26 cellular contexts compared by ENCODE assay signal in the genomic region with DNA sequence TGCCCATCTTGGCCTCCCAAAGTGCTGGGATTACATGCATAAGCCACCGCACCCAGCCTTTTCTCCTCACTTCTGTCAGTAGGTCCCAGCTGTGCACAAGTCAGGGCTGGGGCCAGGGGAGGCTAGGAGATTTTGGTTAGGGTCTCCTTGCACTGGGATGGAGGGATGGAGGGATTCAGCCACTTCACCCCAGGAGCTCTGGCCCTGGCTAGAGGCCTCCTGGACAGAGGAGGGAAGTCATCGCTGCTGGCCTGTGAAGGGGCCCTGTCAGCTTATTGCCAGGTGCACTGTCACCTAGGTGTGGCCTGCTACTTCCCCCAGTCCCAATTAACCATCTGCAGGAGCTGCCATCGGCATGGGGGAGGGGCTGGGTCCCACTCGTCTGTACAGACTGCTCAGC. TPM values are rescaled to one million over a fixed set of nuclear protein-coding genes. Genes with fewer than 3 reads are reported as not detected.
A peak's percentile ranks its signal among the peaks of the same experiment; 100 is the strongest.
DNase-seq lines count a peak whose midpoint lies in the region; ATAC-seq and TF ChIP-seq lines count a peak whose summit lies in the region.
"Had no signal": no experiment of that assay in that cellular context is flagged by ENCODE, and none has a peak within 500 bp of the region (broad histone marks: within the 10 kb centered on the region; RNA-seq: fewer than 3 reads in every experiment).

No MANE protein-coding gene starts in this region.

- no peaks in the 10 kb centered on the region for H3K27me3 Mint-ChIP-seq in activated CD4-positive, alpha-beta T cell treated with anti-CD3 and anti-CD28 coated beads, Interleukin-2, amount 10 ng/mL, durations not matched to agents 7 days and 5 days

- H3K36me3 Mint-ChIP-seq in activated CD4-positive, alpha-beta T cell treated with anti-CD3 and anti-CD28 coated beads, Interleukin-2, amount 10 ng/mL, durations not matched to agents 7 days and 5 days (ENCODE audit: low read depth) = no peaks in the 10 kb centered on the region

- H3K9me3 Mint-ChIP-seq in activated CD4-positive, alpha-beta T cell treated with anti-CD3 and anti-CD28 coated beads, Interleukin-2, amount 10 ng/mL, durations not matched to agents 7 days and 5 days = no peaks in the 10 kb centered on the region
- H3K9me3 Mint-ChIP-seq: CD4-positive, alpha-beta T cell; GM23338 had no signal

- POLR2A ChIA-PET in activated CD4-positive, alpha-beta T cell treated with anti-CD3 and anti-CD28 coated beads, Interleukin-2, amount 10 ng/mL, durations not matched to agents 7 days and 5 days (lab: Charles Lee) = no interaction called here

- CTCF ChIA-PET in activated CD4-positive, alpha-beta T cell treated with anti-CD3 and anti-CD28 coated beads, Interleukin-2, amount 10 ng/mL, durations not matched to agents 7 days and 5 days (lab: Charles Lee) = no interaction called here

- peaks cover 16% of the 10 kb centered on the region for H3K27me3 ChIP-seq in upper lobe of right lung
- H3K27me3 ChIP-seq: BLaER1 had no signal

- no peaks in the 10 kb centered on the region for H3K4me1 Mint-ChIP-seq in activated CD4-positive, alpha-beta T cell treated with anti-CD3 and anti-CD28 coated beads, Interleukin-2, amount 10 ng/mL, durations not matched to agents 7 days and 5 days

- DNase-seq in NCI-H1105 treated with DMSO at 0.1 percent for 48 hours (lab: John Stamatoyannopoulos, UW) = peak; percentile 21
- no peak for DNase-seq in NCI-H1105 (lab: John Stamatoyannopoulos, UW)
- peak; percentile 37 for DNase-seq in activated CD8-positive, alpha-beta memory T cell treated with anti-CD3 and anti-CD28 coated beads for 24 hours
- no peak for DNase-seq in activated CD8-positive, alpha-beta memory T cell treated with anti-CD3 and anti-CD28 coated beads, Interleukin-2, amount 50 U/mL, for 4 hours
- peak; percentile 79 for DNase-seq in mesenteric fat pad (ENCODE audit: low spot score)
- DNase-seq in upper lobe of right lung = peak; percentile 40
- no peak for DNase-seq in activated CD4-positive, alpha-beta T cell treated with anti-CD3 and anti-CD28 coated beads, Interleukin-2, amount 10 ng/mL, durations not matched to agents 7 days and 5 days
- DNase-seq: ACHN, COR-L47, DMS 273 treated with DMSO at 0.1 percent for 48 hours, DMS79 treated with DMSO at 0.1 percent for 48 hours, Karpas-422, MV-4-11, NCI-H2081 treated with DMSO at 0.1 percent for 48 hours, NCI-H446 treated with DMSO at 0.1 percent for 48 hours, PC-9, RPMI8226, SHP77 had no signal

- no peak overlapping the region for H3K27ac ChIP-seq in upper lobe of right lung
- H3K27ac ChIP-seq: 22Rv1, BLaER1, PC-9, SK-N-MC had no signal

- no peak for ATAC-seq in upper lobe of right lung
- no peak for ATAC-seq in GM18858 (IDR thresholded peaks at IDR 0.05; ENCODE audit: unreplicated experiment)
- ATAC-seq: GM23338 had no signal

- H3K4me3 Mint-ChIP-seq in activated CD4-positive, alpha-beta T cell treated with anti-CD3 and anti-CD28 coated beads, Interleukin-2, amount 10 ng/mL, durations not matched to agents 7 days and 5 days = no peak overlapping the region
- H3K4me3 Mint-ChIP-seq: CD4-positive, alpha-beta T cell; GM23338 had no signal

- no peaks in the 10 kb centered on the region for H3K36me3 ChIP-seq in upper lobe of right lung
- H3K36me3 ChIP-seq: BLaER1, HAP-1 had no signal

- H3K4me3 ChIP-seq in upper lobe of right lung = no peak overlapping the region
- H3K4me3 ChIP-seq: BLaER1, GM23338, HAP-1, PC-9, SK-N-MC had no signal

- H3K9me3 ChIP-seq in upper lobe of right lung = no peaks in the 10 kb centered on the region
- H3K9me3 ChIP-seq: BLaER1, HAP-1 had no signal

- H3K27ac Mint-ChIP-seq in activated CD4-positive, alpha-beta T cell treated with anti-CD3 and anti-CD28 coated beads, Interleukin-2, amount 10 ng/mL, durations not matched to agents 7 days and 5 days = no peak overlapping the region
- H3K27ac Mint-ChIP-seq: CD4-positive, alpha-beta T cell had no signal

- intact Hi-C loops in upper lobe of right lung (cut with DNase I) = no loop called here

- no peaks in the 10 kb centered on the region for H3K4me1 ChIP-seq in upper lobe of right lung
- H3K4me1 ChIP-seq: HAP-1 had no signal

- TF ChIP-seq CTCF in upper lobe of right lung (IDR thresholded peaks at IDR 0.05) = no peak

RNA-seq across cellular contexts. Expression of a gene that starts 52.2 kb away (rescaled TPM):
- total RNA-seq in mesenteric fat pad (1.4 TPM), upper lobe of right lung (0.64 TPM)
- total RNA-seq in activated CD4-positive, alpha-beta T cell treated with anti-CD3 and anti-CD28 coated beads, Interleukin-2, amount 10 ng/mL, durations not matched to agents 7 days and 5 days = not detected
- total RNA-seq: CD4-positive, alpha-beta T cell; M059J; PC-9 had no signal

Comparison
In these comparisons a context has a peak if more than half of its experiments do, and no peak if none do; other contexts are left out.
1. DNase-seq: peak in NCI-H1105 treated with DMSO at 0.1 percent for 48 hours (single experiment), activated CD8-positive, alpha-beta memory T cell treated with anti-CD3 and anti-CD28 coated beads for 24 hours (single experiment), mesenteric fat pad (single experiment) and upper lobe of right lung (single experiment); none in NCI-H1105 (single experiment), activated CD8-positive, alpha-beta memory T cell treated with anti-CD3 and anti-CD28 coated beads, Interleukin-2, amount 50 U/mL, for 4 hours (single experiment) and activated CD4-positive, alpha-beta T cell treated with anti-CD3 and anti-CD28 coated beads, Interleukin-2, amount 10 ng/mL, durations not matched to agents 7 days and 5 days (single experiment).